In the genomic region with DNA sequence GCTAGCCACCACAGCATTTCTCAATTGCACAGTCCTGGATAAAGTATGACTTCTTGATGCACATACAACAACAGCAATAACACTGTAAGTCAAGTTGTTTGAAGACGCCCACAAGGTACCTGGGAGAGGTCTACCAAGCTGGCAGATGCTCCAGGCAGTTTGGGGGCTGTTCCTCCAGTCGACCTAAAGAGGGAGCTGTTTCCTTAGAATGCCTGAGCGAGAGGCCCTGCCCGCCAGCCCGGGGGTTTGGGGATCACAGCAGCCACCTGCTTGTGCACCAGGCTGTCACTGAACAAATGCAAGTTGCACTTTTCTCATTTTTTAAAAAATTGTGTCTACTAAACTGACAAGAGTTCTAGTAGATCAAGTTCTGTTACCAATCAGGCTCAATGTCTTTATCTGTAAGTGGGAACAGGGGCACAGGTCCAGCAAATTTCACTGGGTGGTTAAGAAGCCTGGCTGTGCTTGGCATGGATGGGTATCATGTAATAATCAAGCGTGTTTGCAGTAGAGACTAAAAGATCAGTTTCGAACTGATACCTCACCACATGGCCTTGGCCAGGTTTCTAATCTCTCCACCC, we compare ENCODE assay signal across 8 cellular contexts.
DNase-seq lines count a peak whose midpoint lies in the region; ATAC-seq and TF ChIP-seq lines count a peak whose summit lies in the region.

No MANE protein-coding gene starts in this region.

- H3K27me3 ChIP-seq in Loucy (ENCODE audit: insufficient read depth, low read length, poor library complexity, severe bottlenecking): no peaks in the 10 kb centered on the region
- no peaks in the 10 kb centered on the region for H3K27me3 ChIP-seq in mammary epithelial cell (ENCODE audit: insufficient read depth, low read length)

- H4K20me1 ChIP-seq in Loucy (ENCODE audit: insufficient read depth, low read length, poor library complexity, severe bottlenecking): no peaks in the 10 kb centered on the region
- H4K20me1 ChIP-seq in mammary epithelial cell (ENCODE audit: insufficient read depth, low read length): no peaks in the 10 kb centered on the region

- TF ChIP-seq CTCF in GM12801 (IDR thresholded peaks at IDR 0.05; ENCODE audit: extremely low read depth, insufficient read length) (peak; percentile 80), Loucy (conservative IDR thresholded peaks at IDR 0.05; ENCODE audit: low read length) (peak; percentile 98), WI38 (IDR thresholded peaks at IDR 0.05; ENCODE audit: low read depth, low read length) (peak; percentile 86), mammary epithelial cell (conservative IDR thresholded peaks at IDR 0.05 in 1 of 2, IDR thresholded peaks at IDR 0.05 in 1 of 2; ENCODE audit: extremely low read depth in 1 of 2, insufficient read depth in 1 of 2, low read depth in 1 of 2, low read length in 2 of 2) (peak; percentile 88 to 96), lower leg skin (IDR thresholded peaks at IDR 0.05) (no peak)

- H2AFZ ChIP-seq in Loucy (ENCODE audit: low read length): no peak overlapping the region
- no peak overlapping the region for H2AFZ ChIP-seq in mammary epithelial cell (ENCODE audit: low read depth, low read length)

- BruUV-seq in mammary epithelial cell (replicated peaks; lab: Mats Ljungman, UMichigan): no TSS peak

- in situ Hi-C loops in mammary epithelial cell (cut with MboI; ENCODE audit: low sequenced_read_pairs in 2 of 2): loop anchor here (5.0 to 10.0 kb wide), 4 partner anchors 194 to 544 kb away; a partner anchor contains a TSS

- H3K9me3 ChIP-seq in Loucy (ENCODE audit: insufficient read depth, low read depth, low read length): no peaks in the 10 kb centered on the region
- no peaks in the 10 kb centered on the region for H3K9me3 ChIP-seq in mammary epithelial cell (replicated peaks; ENCODE audit: insufficient read depth, low read length)

- H3K4me1 ChIP-seq in Loucy (ENCODE audit: insufficient read depth, low read length, poor library complexity, severe bottlenecking) (no peaks in the 10 kb centered on the region), mammary epithelial cell (ENCODE audit: insufficient read depth, low read length) (peaks cover 7% of the 10 kb centered on the region)

- WGBS in mammary epithelial cell (ENCODE audit: low coverage, missing lambda C conversion rate): 16% methylated on average over 7 of the region's 7 CpGs
- WGBS in lower leg skin, 2 donors: 30 to 32% methylated on average over 7 of the region's 7 CpGs

- intact Hi-C loops in mammary epithelial cell (cut with micrococcal nuclease): loop anchor here (1.0 to 5.0 kb wide), 6 partner anchors 118 to 548 kb away; no protein-coding TSS in a partner anchor
- intact Hi-C loops in left colon (cut with DNase I, micrococcal nuclease): no loop called here
- intact Hi-C loops in lower leg skin (cut with DNase I; ENCODE audit: low total_unique reads): no loop called here

- no peak overlapping the region for H3K4me2 ChIP-seq in Loucy (ENCODE audit: low read depth, low read length, poor library complexity, severe bottlenecking)
- no peak overlapping the region for H3K4me2 ChIP-seq in mammary epithelial cell (ENCODE audit: insufficient read depth, low read depth, low read length)

- H3K36me3 ChIP-seq in Loucy (ENCODE audit: insufficient read depth, low read length) (no peaks in the 10 kb centered on the region), mammary epithelial cell (ENCODE audit: insufficient read depth, low read length) (no peaks in the 10 kb centered on the region)

- DNase-seq in H4 (ENCODE audit: low spot score) (peak; percentile 56), mammary epithelial cell (peak; percentile 49), left colon (peak in 1 of 2 donors; percentile 55), lower leg skin (ENCODE audit: low spot score in 2 of 2) (no peak)
- DNase-seq in stimulated activated CD4-positive, alpha-beta T cell treated with anti-CD3 and anti-CD28 coated beads, TNF-alpha, amount 100 ng/mL, for 48 hours (ENCODE audit: low read depth in 3 of 3): peak; percentile 61 to 72 (median 67)

- ATAC-seq in left colon: peak; percentile 54

- no peak for TF ChIP-seq POLR2A in lower leg skin (IDR thresholded peaks at IDR 0.05)

- H3K9me2 ChIP-seq in Loucy (replicated peaks; ENCODE audit: low read depth, low read length): no peaks in the 10 kb centered on the region

- no peaks in the 10 kb centered on the region for H3K79me2 ChIP-seq in Loucy (ENCODE audit: insufficient read depth, low read length)
- no peaks in the 10 kb centered on the region for H3K79me2 ChIP-seq in mammary epithelial cell (ENCODE audit: insufficient read depth, low read length)

- dilution Hi-C loops in mammary epithelial cell (cut with HindIII; ENCODE audit: low sequenced_read_pairs): no loop called here

- no peak overlapping the region for H3K27ac ChIP-seq in mammary epithelial cell (ENCODE audit: insufficient read depth, low read depth, low read length)

- H3K9ac ChIP-seq in Loucy (ENCODE audit: low read depth, low read length, poor library complexity, severe bottlenecking) (no peak overlapping the region), mammary epithelial cell (ENCODE audit: insufficient read depth, low read length) (no peak overlapping the region)

- no peaks in the 10 kb centered on the region for H3F3A ChIP-seq in Loucy (ENCODE audit: low read depth)

- no peak overlapping the region for H3K4me3 ChIP-seq in Loucy (ENCODE audit: low read length, poor library complexity, severe bottlenecking)
- no peak overlapping the region for H3K4me3 ChIP-seq in WI38 (ENCODE audit: low read depth, low read length)
- H3K4me3 ChIP-seq in mammary epithelial cell (replicated peaks in 1 of 3; ENCODE audit: insufficient read depth in 1 of 3, low read depth in 2 of 3, low read length in 3 of 3): no peak overlapping the region
- no peak overlapping the region for H3K4me3 ChIP-seq in lower leg skin (ENCODE audit: low read depth, poor library complexity, severe bottlenecking)

- CTCF ChIA-PET in mammary epithelial cell (lab: Charles Lee; ENCODE audit: low non-redundant PET): interaction anchor here (0.5 to 1.2 kb wide), 2 partner anchors 177 to 207 kb away, joined by 3 to 12 read pairs; no protein-coding TSS in a partner anchor

Comparison
In these comparisons a context has a peak if more than half of its experiments do, and no peak if none do; other contexts are left out.
1. CTCF ChIP-seq: peak in GM12801 (single experiment), Loucy (single experiment), WI38 (single experiment) and mammary epithelial cell (2 of 2); none in lower leg skin (0 of 3).
2. DNase-seq: peak in H4 (single experiment), mammary epithelial cell (single experiment) and stimulated activated CD4-positive, alpha-beta T cell treated with anti-CD3 and anti-CD28 coated beads, TNF-alpha, amount 100 ng/mL, for 48 hours (3 of 3); none in lower leg skin (0 of 2).